In the genomic region with DNA sequence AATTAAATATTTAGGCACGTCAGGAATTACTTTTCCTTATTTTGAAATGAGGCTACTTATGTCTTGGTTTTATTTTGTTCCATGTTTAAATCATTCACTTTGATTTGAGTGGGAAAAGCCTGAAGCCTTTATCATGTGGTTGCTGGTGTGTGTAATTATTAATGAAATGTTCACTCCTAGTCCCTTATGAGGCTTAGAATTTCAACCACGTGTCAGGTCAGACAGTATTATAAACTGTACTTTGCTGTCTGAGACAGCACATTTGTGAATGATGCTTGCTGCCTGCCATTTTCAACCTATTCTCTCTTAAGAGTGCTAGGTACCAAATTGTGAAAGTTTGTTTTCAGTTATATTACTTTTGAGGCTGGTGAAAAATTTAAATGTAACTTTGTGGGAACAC, we compare ENCODE assay signal across 1 cellular context.
TF ChIP-seq lines count a peak whose summit lies in the region.

No MANE protein-coding gene starts in this region.

TF ChIP-seq in HepG2, 621 proteins besides CTCF, POLR2A, EP300 and RAD21:
- no peak for TF ChIP-seq ZMYM3 (CRISPR knock-in tag; IDR thresholded peaks at IDR 0.05)
- no peak for TF ChIP-seq ZNF296 (CRISPR knock-in tag; conservative IDR thresholded peaks at IDR 0.05)
- no peak for TF ChIP-seq ZNF138 (CRISPR knock-in tag; IDR thresholded peaks at IDR 0.05; ENCODE audit: low read depth)
- TF ChIP-seq HOXA9 (CRISPR knock-in tag; IDR thresholded peaks at IDR 0.05; ENCODE audit: borderline replicate concordance) = no peak
- TF ChIP-seq GATAD2A (CRISPR knock-in tag; IDR thresholded peaks at IDR 0.05) = no peak
- no peak for TF ChIP-seq ZNF776 (CRISPR knock-in tag; IDR thresholded peaks at IDR 0.05)
- no peak for TF ChIP-seq ZNF143 (CRISPR knock-in tag; IDR thresholded peaks at IDR 0.05)
- no peak for TF ChIP-seq CENPT (CRISPR knock-in tag; IDR thresholded peaks at IDR 0.05; ENCODE audit: low read depth)
- TF ChIP-seq AHR (CRISPR knock-in tag; IDR thresholded peaks at IDR 0.05) = no peak
- TF ChIP-seq NCOA5 (CRISPR knock-in tag; IDR thresholded peaks at IDR 0.05) = no peak
- no peak for TF ChIP-seq NCOA2 (CRISPR knock-in tag; IDR thresholded peaks at IDR 0.05)
- TF ChIP-seq RORA (CRISPR knock-in tag; IDR thresholded peaks at IDR 0.05) = no peak
- no peak for TF ChIP-seq ZNF510 (CRISPR knock-in tag; IDR thresholded peaks at IDR 0.05; ENCODE audit: low read depth)
- TF ChIP-seq IKZF4 (CRISPR knock-in tag; IDR thresholded peaks at IDR 0.05; ENCODE audit: borderline replicate concordance, low read depth, not compliant biosample characterization) = no peak
